In the genomic region with DNA sequence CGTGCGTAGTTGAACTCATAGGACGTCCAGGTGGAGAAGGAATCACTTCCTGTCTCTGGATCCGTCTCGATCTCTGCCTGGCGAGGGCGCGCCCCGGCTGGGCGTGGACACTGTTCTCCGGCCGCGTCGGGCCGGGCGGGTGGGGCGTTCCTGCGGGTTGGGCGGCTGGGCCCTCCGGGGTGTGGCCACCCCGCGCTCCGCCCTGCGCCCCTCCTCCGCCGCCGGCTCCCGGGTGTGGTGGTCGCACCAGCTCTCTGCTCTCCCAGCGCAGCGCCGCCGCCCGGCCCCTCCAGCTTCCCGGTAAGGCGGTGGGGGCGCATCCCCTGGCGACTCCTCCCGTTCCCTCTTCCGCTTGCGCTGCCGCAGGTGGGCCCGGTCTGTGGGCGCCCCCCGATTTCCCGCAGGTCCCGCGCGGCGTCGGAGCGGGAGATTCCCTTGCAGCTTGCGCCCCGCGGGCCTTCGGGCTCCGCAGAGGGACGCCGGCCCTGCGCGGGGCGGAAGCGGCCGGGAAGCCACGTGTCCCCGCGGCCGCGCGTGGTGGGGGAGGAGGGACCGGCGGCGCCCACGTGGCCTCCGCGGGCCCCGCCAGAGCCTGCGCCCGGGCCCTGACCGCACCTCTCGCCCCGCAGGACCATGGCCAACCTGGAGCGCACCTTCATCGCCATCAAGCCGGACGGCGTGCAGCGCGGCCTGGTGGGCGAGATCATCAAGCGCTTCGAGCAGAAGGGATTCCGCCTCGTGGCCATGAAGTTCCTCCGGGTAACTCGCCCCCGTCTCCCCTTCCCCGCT, we compare ENCODE assay signal across 8 cellular contexts. TPM values are rescaled to one million over a fixed set of nuclear protein-coding genes. Genes with fewer than 3 reads are reported as not detected.
A peak's percentile ranks its signal among the peaks of the same experiment; 100 is the strongest.
DNase-seq lines count a peak whose midpoint lies in the region; ATAC-seq, FAIRE-seq and TF ChIP-seq lines count a peak whose summit lies in the region.

A gene (plus strand): TSS at position 214 of the 789 bp plus-strand sequence. CDS start 420 bp downstream, at position 634.

- H3K27ac Mint-ChIP-seq in activated B cell treated with CpG ODN at 0.5 μM for 24 hours: peak within 1 kb of the TSS; percentile 90
- H3K27ac Mint-ChIP-seq in central memory CD8-positive, alpha-beta T cell (ENCODE audit: low read depth): peak within 1 kb of the TSS; percentile 97

- POLR2A ChIA-PET in activated B cell treated with CpG ODN at 0.5 μM for 24 hours (lab: Charles Lee): interaction anchor here (0.5 to 4.2 kb wide), 9 partner anchors 9 to 300 kb away, joined by 3 to 51 read pairs (median 4); a partner anchor contains a TSS

- H3K4me1 Mint-ChIP-seq in activated B cell treated with CpG ODN at 0.5 μM for 24 hours: peaks cover 24% of the 10 kb centered on the region
- peaks cover 20% of the 10 kb centered on the region for H3K4me1 Mint-ChIP-seq in central memory CD8-positive, alpha-beta T cell

- peaks cover 63% of the 10 kb centered on the region for H3K36me3 Mint-ChIP-seq in activated B cell treated with CpG ODN at 0.5 μM for 24 hours (ENCODE audit: low read depth)
- peaks cover 29% of the 10 kb centered on the region for H3K36me3 Mint-ChIP-seq in central memory CD8-positive, alpha-beta T cell (ENCODE audit: insufficient read depth)

- intact Hi-C loops in activated B cell treated with CpG ODN at 0.5 μM for 24 hours (cut with micrococcal nuclease): loop anchor here (1.0 to 5.0 kb wide), 5 partner anchors 13 to 459 kb away; a partner anchor contains a TSS

- FAIRE-seq in GM18507 (lab: Jason Lieb, UNC): peak; percentile 87

- H3K27me3 Mint-ChIP-seq in activated B cell treated with CpG ODN at 0.5 μM for 24 hours: no peaks in the 10 kb centered on the region
- H3K27me3 Mint-ChIP-seq in central memory CD8-positive, alpha-beta T cell: no peaks in the 10 kb centered on the region

- TF ChIP-seq CTCF in activated B cell treated with CpG ODN at 0.5 μM for 24 hours (IDR thresholded peaks at IDR 0.05): no peak

- CTCF ChIA-PET in activated B cell treated with CpG ODN at 0.5 μM for 24 hours (lab: Charles Lee): interaction anchor here (1.3 to 2.2 kb wide), 2 partner anchors 13 to 167 kb away, joined by 5 to 11 read pairs; a partner anchor contains a TSS

- peak within 1 kb of the TSS; percentile 86 for H3K4me3 Mint-ChIP-seq in activated B cell treated with CpG ODN at 0.5 μM for 24 hours
- peak within 1 kb of the TSS; percentile 90 for H3K4me3 Mint-ChIP-seq in central memory CD8-positive, alpha-beta T cell

- DNase-seq in A172 (ENCODE audit: low spot score): peak; percentile 86
- peak; percentile 80 for DNase-seq in GM18507 (ENCODE audit: extremely low spot score, insufficient read length, low read depth)
- peak; percentile 77 for DNase-seq in NCI-H2171 (lab: John Stamatoyannopoulos, UW)
- peak; percentile 85 for DNase-seq in activated B cell treated with CpG ODN at 0.5 μM for 24 hours
- DNase-seq in central memory CD8-positive, alpha-beta T cell (ENCODE audit: low spot score in 2 of 2): peak in 1 of 2 donors; percentile 38
- DNase-seq in islet precursor cell: peak; percentile 98
- peak; percentile 53 to 76 (median 54) for DNase-seq in stimulated activated CD4-positive, alpha-beta T cell treated with anti-CD3 and anti-CD28 coated beads, Interleukin-12 subunit alpha, Interleukin-12 subunit beta, amount 100 ng/mL, for 48 hours (ENCODE audit: low read depth in 2 of 3, low spot score in 1 of 3)

- H3K9me3 Mint-ChIP-seq in activated B cell treated with CpG ODN at 0.5 μM for 24 hours: no peaks in the 10 kb centered on the region
- H3K9me3 Mint-ChIP-seq in central memory CD8-positive, alpha-beta T cell: no peaks in the 10 kb centered on the region

- ATAC-seq in HG02973 (IDR thresholded peaks at IDR 0.05; ENCODE audit: unreplicated experiment) (peak; percentile 81), activated B cell treated with CpG ODN at 0.5 μM for 24 hours (ENCODE audit: low read depth) (peak; percentile 86)
- ATAC-seq in central memory CD8-positive, alpha-beta T cell (replicated peaks; ENCODE audit: extremely low read depth, poor library complexity, severe bottlenecking): peak; percentile 76

RNA-seq across cellular contexts. Expression of the gene that starts here (rescaled TPM):
- total RNA-seq in A172 (2014; rRNA removed; shearing (Covaris generic)): 638 and 830 TPM in 2 replicates
- 439 and 524 TPM in 2 replicates for total RNA-seq in activated B cell treated with CpG ODN at 0.5 μM for 24 hours
